In genomic region chr11:86551693-86552092, GRCh38 we compare ENCODE assay signal across 11 cellular contexts.
A peak's percentile ranks its signal among the peaks of the same experiment; 100 is the strongest.
DNase-seq lines count a peak whose midpoint lies in the region; ATAC-seq and TF ChIP-seq lines count a peak whose summit lies in the region.
"Had no signal": no experiment of that assay in that cellular context is flagged by ENCODE, and none has a peak within 500 bp of the region (broad histone marks: within the 10 kb centered on the region; RNA-seq: fewer than 3 reads in every experiment).

No MANE protein-coding gene starts in this region.

- peak overlapping the region; percentile 41 for H3K27ac ChIP-seq in parathyroid adenoma
- H3K27ac ChIP-seq in smooth muscle cell (ENCODE audit: low read depth): no peak overlapping the region

- H3K9ac ChIP-seq in parathyroid adenoma (no peak overlapping the region), smooth muscle cell (ENCODE audit: low read depth) (no peak overlapping the region)

- H3K27me3 ChIP-seq in parathyroid adenoma (ENCODE audit: control insufficient read depth, insufficient read depth, low read length): no peaks in the 10 kb centered on the region
- no peaks in the 10 kb centered on the region for H3K27me3 ChIP-seq in smooth muscle cell (ENCODE audit: low read depth)

- H3F3A ChIP-seq in smooth muscle cell (ENCODE audit: low read depth): no peaks in the 10 kb centered on the region

- H3K4me3 ChIP-seq in parathyroid adenoma (ENCODE audit: low read depth, low read length): no peak overlapping the region
- no peak overlapping the region for H3K4me3 ChIP-seq in smooth muscle cell

- WGBS in smooth muscle cell (ENCODE audit: low lambda C conversion rate): 94% methylated on average over 3 of the region's 3 CpGs

- ATAC-seq in GM18498 (IDR thresholded peaks at IDR 0.05; ENCODE audit: unreplicated experiment): peak; percentile 42
- ATAC-seq in HG03175 (IDR thresholded peaks at IDR 0.05; ENCODE audit: unreplicated experiment): peak; percentile 5
- no peak for ATAC-seq in HG02610 (IDR thresholded peaks at IDR 0.05; ENCODE audit: unreplicated experiment)

- H3K79me2 ChIP-seq in parathyroid adenoma (no peaks in the 10 kb centered on the region), smooth muscle cell (ENCODE audit: low read depth) (no peaks in the 10 kb centered on the region)

- H3K4me1 ChIP-seq in parathyroid adenoma (peaks cover 14% of the 10 kb centered on the region), smooth muscle cell (ENCODE audit: low read depth) (no peaks in the 10 kb centered on the region)

- no peaks in the 10 kb centered on the region for H3K9me3 ChIP-seq in parathyroid adenoma (ENCODE audit: control insufficient read depth, low read length)
- no peaks in the 10 kb centered on the region for H3K9me3 ChIP-seq in smooth muscle cell (replicated peaks; ENCODE audit: low read depth)

- peak; percentile 18 for DNase-seq in cerebellar cortex (ENCODE audit: low spot score)
- no peak for DNase-seq in cortex of kidney (lab: John Stamatoyannopoulos, UW)
- no peak for DNase-seq in GM20000 (ENCODE audit: low spot score)
- DNase-seq in smooth muscle cell (lab: John Stamatoyannopoulos, UW; ENCODE audit: unreplicated experiment): no peak
- DNase-seq: NCI-H510A; stimulated activated CD8-positive, alpha-beta memory T cell treated with anti-CD3 and anti-CD28 coated beads, Interleukin-4, amount 100 ng/mL, for 48 hours; T-helper 2 cell had no signal

- H4K20me1 ChIP-seq in smooth muscle cell (ENCODE audit: low read depth): no peaks in the 10 kb centered on the region

- TF ChIP-seq CTCF in parathyroid adenoma (IDR thresholded peaks at IDR 0.05): no peak
- no peak for TF ChIP-seq CTCF in GM20000 (IDR thresholded peaks at IDR 0.05; ENCODE audit: extremely low read depth, missing control alignments)
- TF ChIP-seq CTCF in smooth muscle cell (IDR thresholded peaks at IDR 0.05; ENCODE audit: borderline replicate concordance, insufficient read depth, poor library complexity, severe bottlenecking): no peak

- H2AFZ ChIP-seq in parathyroid adenoma (no peak overlapping the region), smooth muscle cell (ENCODE audit: low read depth) (no peak overlapping the region)

- H3K4me2 ChIP-seq in parathyroid adenoma (ENCODE audit: low read length): no peak overlapping the region
- no peak overlapping the region for H3K4me2 ChIP-seq in smooth muscle cell

- H3K36me3 ChIP-seq in parathyroid adenoma (ENCODE audit: control insufficient read depth, insufficient read depth, low read length): no peaks in the 10 kb centered on the region
- no peaks in the 10 kb centered on the region for H3K36me3 ChIP-seq in smooth muscle cell (ENCODE audit: low read depth)
